Comparison of ENCODE assay signal across 8 cellular contexts in the genomic region with DNA sequence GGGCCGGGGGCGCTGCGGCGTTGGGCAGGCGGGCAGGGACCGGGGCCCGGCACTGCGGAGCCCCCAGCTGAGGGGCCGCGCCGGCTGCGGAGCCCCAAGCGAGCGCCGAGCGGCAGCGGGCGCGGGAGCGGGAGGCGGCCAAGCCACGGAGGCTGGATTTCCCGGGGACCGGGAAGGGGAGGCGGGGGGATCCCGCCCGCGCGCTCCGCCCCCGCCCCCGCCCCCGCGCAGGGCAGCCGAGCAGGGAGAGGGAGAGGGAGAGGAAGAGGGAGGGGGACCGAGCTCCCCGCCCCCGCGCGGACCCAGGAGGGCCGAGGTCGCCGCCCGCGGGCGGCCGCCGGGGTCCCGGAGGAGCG. TPM values are rescaled to one million over a fixed set of nuclear protein-coding genes. Genes with fewer than 3 reads are reported as not detected.
DNase-seq lines count a peak whose midpoint lies in the region; ATAC-seq, FAIRE-seq and TF ChIP-seq lines count a peak whose summit lies in the region.

A gene with protein sequence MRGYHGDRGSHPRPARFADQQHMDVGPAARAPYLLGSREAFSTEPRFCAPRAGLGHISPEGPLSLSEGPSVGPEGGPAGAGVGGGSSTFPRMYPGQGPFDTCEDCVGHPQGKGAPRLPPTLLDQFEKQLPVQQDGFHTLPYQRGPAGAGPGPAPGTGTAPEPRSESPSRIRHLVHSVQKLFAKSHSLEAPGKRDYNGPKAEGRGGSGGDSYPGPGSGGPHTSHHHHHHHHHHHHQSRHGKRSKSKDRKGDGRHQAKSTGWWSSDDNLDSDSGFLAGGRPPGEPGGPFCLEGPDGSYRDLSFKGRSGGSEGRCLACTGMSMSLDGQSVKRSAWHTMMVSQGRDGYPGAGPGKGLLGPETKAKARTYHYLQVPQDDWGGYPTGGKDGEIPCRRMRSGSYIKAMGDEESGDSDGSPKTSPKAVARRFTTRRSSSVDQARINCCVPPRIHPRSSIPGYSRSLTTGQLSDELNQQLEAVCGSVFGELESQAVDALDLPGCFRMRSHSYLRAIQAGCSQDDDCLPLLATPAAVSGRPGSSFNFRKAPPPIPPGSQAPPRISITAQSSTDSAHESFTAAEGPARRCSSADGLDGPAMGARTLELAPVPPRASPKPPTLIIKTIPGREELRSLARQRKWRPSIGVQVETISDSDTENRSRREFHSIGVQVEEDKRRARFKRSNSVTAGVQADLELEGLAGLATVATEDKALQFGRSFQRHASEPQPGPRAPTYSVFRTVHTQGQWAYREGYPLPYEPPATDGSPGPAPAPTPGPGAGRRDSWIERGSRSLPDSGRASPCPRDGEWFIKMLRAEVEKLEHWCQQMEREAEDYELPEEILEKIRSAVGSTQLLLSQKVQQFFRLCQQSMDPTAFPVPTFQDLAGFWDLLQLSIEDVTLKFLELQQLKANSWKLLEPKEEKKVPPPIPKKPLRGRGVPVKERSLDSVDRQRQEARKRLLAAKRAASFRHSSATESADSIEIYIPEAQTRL (minus strand): TSS at position 154 of the 356 bp plus-strand sequence. CDS start 24,267 bp downstream, outside the sequence.

- H3K4me3 Mint-ChIP-seq in H9 = peak within 1 kb of the TSS; percentile 71 to 87

- H3K4me3 ChIP-seq in A549 = peak within 1 kb of the TSS; percentile 68
- peak within 1 kb of the TSS; percentile 72 for H3K4me3 ChIP-seq in WERI-Rb-1 (ENCODE audit: low read depth, low read length)
- peak within 1 kb of the TSS; percentile 62 for H3K4me3 ChIP-seq in thoracic aorta

- H4K91ac ChIP-seq in H9 (ENCODE audit: insufficient read length, low read depth, low read length) = no peak within 1 kb of the TSS

- TF ChIP-seq EP300 in A549 (IDR thresholded peaks at IDR 0.05) = no peak

- H2BK120ac ChIP-seq in H9 (ENCODE audit: low read depth, low read length, poor library complexity, severe bottlenecking) = no peak within 1 kb of the TSS

- no peak within 1 kb of the TSS for H2BK12ac ChIP-seq in H9 (ENCODE audit: insufficient read length, low read depth, low read length)

- CTCF ChIA-PET in A549 (lab: Yijun Ruan, JAX) = interaction anchor here (0.6 to 1.1 kb wide), 2 partner anchors 20 to 70 kb away, joined by 3 read pairs; a partner anchor contains a TSS

- no peak within 1 kb of the TSS for H4K8ac ChIP-seq in H9 (replicated peaks; ENCODE audit: insufficient read length, low read depth, low read length)

- H2AFZ ChIP-seq in H9 (ENCODE audit: low read length) = no peak within 1 kb of the TSS

- TF ChIP-seq RAD21 in A549 (conservative IDR thresholded peaks at IDR 0.05 in 1 of 2, IDR thresholded peaks at IDR 0.05 in 1 of 2) = no peak

- H3K9ac ChIP-seq in H9 (ENCODE audit: extremely low read depth, insufficient read length, low read length) = no peak within 1 kb of the TSS

- no peak within 1 kb of the TSS for H2AK5ac ChIP-seq in H9 (ENCODE audit: insufficient read length, low read length)

- no peak within 1 kb of the TSS for H3K23ac ChIP-seq in H9 (ENCODE audit: insufficient read length, low read depth, low read length)

- no peak within 1 kb of the TSS for H3K18ac ChIP-seq in H9 (ENCODE audit: insufficient read length, low read depth, low read length)

- DNase-seq in A549 (ENCODE audit: low read depth in 1 of 2, low spot score in 1 of 2) (no peak), H9 (no peak), WERI-Rb-1 (peak; percentile 81), iPS-NIHi7 (ENCODE audit: extremely low spot score) (peak; percentile 64), thoracic aorta (ENCODE audit: low spot score) (no peak), NCI-H2107 treated with DMSO at 0.1 percent for 48 hours (lab: John Stamatoyannopoulos, UW; ENCODE audit: unreplicated experiment) (no peak)

- H2BK15ac ChIP-seq in H9 (ENCODE audit: low read depth, low read length) = no peak within 1 kb of the TSS; the same call in 1 of the 2 replicates

- WGBS in A549 (ENCODE audit: missing lambda C conversion rate) = 0% methylated on average over 13 of the region's 50 CpGs
- no CpG with 5 or more reads among the region's 50 CpGs for WGBS in H9 (ENCODE audit: extremely low coverage, insufficient read length, low lambda C conversion rate)

- no peak for TF ChIP-seq CTCF in A549 (IDR thresholded peaks at IDR 0.05)
- TF ChIP-seq CTCF in H9 (conservative IDR thresholded peaks at IDR 0.05) = no peak
- TF ChIP-seq CTCF in WERI-Rb-1 (IDR thresholded peaks at IDR 0.05; ENCODE audit: low read depth, low read length) = no peak
- TF ChIP-seq CTCF in thoracic aorta (IDR thresholded peaks at IDR 0.05) = no peak

- no peaks in the 10 kb centered on the region; a peak in 2 of 5 replicates for H3K9me3 Mint-ChIP-seq in H9

- peaks cover 8% of the 10 kb centered on the region for H3K36me3 ChIP-seq in WERI-Rb-1
- H3K36me3 ChIP-seq in thoracic aorta = no peaks in the 10 kb centered on the region

- peak within 1 kb of the TSS in 1 of 3 experiments; percentile 4; a peak in 1 of 7 replicates for H3K27ac Mint-ChIP-seq in H9

- ATAC-seq in A549 (peak in 1 of 2 experiments; percentile 7; a peak in 1 of 6 replicates), thoracic aorta (ENCODE audit: insufficient number of reproducible peaks, low FRiP score, low read depth) (no peak), HG02610 (IDR thresholded peaks at IDR 0.05; ENCODE audit: unreplicated experiment) (no peak), HG03139 (IDR thresholded peaks at IDR 0.05; ENCODE audit: unreplicated experiment) (no peak)

- H2BK5ac ChIP-seq in H9 (ENCODE audit: insufficient read length, low read length) = no peak within 1 kb of the TSS

- H4K20me1 ChIP-seq in H9 (ENCODE audit: control insufficient read depth, insufficient read depth, insufficient read length) = peaks cover 4% of the 10 kb centered on the region

- no peak within 1 kb of the TSS for H3T11ph ChIP-seq in H9 (ENCODE audit: low read length)

- no peak within 1 kb of the TSS for H3K56ac ChIP-seq in H9 (ENCODE audit: insufficient read length, low read depth, low read length)

- H3K27me3 ChIP-seq in H9 (ENCODE audit: insufficient read depth, low read length) = peaks cover 7% of the 10 kb centered on the region; the same call in 1 of the 2 replicates
- no peaks in the 10 kb centered on the region for H3K27me3 ChIP-seq in WERI-Rb-1 (ENCODE audit: insufficient read depth, low read depth, severe bottlenecking)
- peaks cover 23% of the 10 kb centered on the region for H3K27me3 ChIP-seq in thoracic aorta (replicated peaks; ENCODE audit: insufficient read depth)

- H3K4me2 ChIP-seq in A549 = peak within 1 kb of the TSS; percentile 100
- H3K4me2 ChIP-seq in H9 (ENCODE audit: insufficient read depth, insufficient read length, low read length) = peak within 1 kb of the TSS; percentile 63

- no peak within 1 kb of the TSS for H2BK20ac ChIP-seq in H9 (ENCODE audit: low read depth, low read length, poor library complexity, severe bottlenecking)

- no peak for TF ChIP-seq POLR2A in A549 (IDR thresholded peaks at IDR 0.05; ENCODE audit: low read length)

- peaks cover 87% of the 10 kb centered on the region for H3K27me3 Mint-ChIP-seq in H9 (ENCODE audit: low read depth)

- H3K4me1 Mint-ChIP-seq in H9 = peaks cover 14 to 31% of the 10 kb centered on the region in 2 experiments

- H3K4me1 ChIP-seq in A549 (0 out of 3 replicates have a peak, but pooled peaks cover 3% of the 10 kb centered on the region), H9 (ENCODE audit: insufficient read depth, low read length) (0 out of 2 replicates have a peak, but pooled peaks cover 2% of the 10 kb centered on the region), thoracic aorta (ENCODE audit: control insufficient read depth in 1 of 2, low read depth in 2 of 2) (peaks cover 4 to 14% of the 10 kb centered on the region in 2 donors)

- H3K23me2 ChIP-seq in H9 (ENCODE audit: insufficient read length, low read depth, low read length, poor library complexity, severe bottlenecking) = peaks cover 14% of the 10 kb centered on the region

- no peaks in the 10 kb centered on the region for H3K36me3 Mint-ChIP-seq in H9 (ENCODE audit: insufficient read depth in 1 of 3, low read depth in 3 of 3)

- H3K27ac ChIP-seq in A549 = peak within 1 kb of the TSS in 1 of 2 experiments; percentile 75; a peak in 2 of 6 replicates
- H3K27ac ChIP-seq in H9 (ENCODE audit: insufficient read length, low read depth, low read length) = no peak within 1 kb of the TSS
- peak within 1 kb of the TSS; percentile 85 for H3K27ac ChIP-seq in WERI-Rb-1
- no peak within 1 kb of the TSS for H3K27ac ChIP-seq in thoracic aorta

- POLR2A ChIA-PET in A549 (lab: Yijun Ruan, JAX) = no interaction called here

- no peak within 1 kb of the TSS for H3K14ac ChIP-seq in H9 (ENCODE audit: insufficient read depth, low read length)

- H3K4ac ChIP-seq in H9 (ENCODE audit: low read depth, low read length) = no peak within 1 kb of the TSS

- H4K5ac ChIP-seq in H9 (ENCODE audit: insufficient read length, low read depth, low read length) = no peak within 1 kb of the TSS

- H3K9me3 ChIP-seq in A549 = no peaks in the 10 kb centered on the region
- H3K9me3 ChIP-seq in H9 (ENCODE audit: control insufficient read depth, low read depth, low read length) = no peaks in the 10 kb centered on the region
- no peaks in the 10 kb centered on the region for H3K9me3 ChIP-seq in WERI-Rb-1 (ENCODE audit: severe bottlenecking)
- H3K9me3 ChIP-seq in thoracic aorta = no peaks in the 10 kb centered on the region

- H3K79me1 ChIP-seq in H9 (ENCODE audit: insufficient read depth, low read depth, low read length, poor library complexity, severe bottlenecking) = no peaks in the 10 kb centered on the region

- no peak for FAIRE-seq in A549 (lab: Jason Lieb, UNC)

- peaks cover 2% of the 10 kb centered on the region; the same call in 1 of the 2 replicates for H3K79me2 ChIP-seq in H9 (ENCODE audit: insufficient read depth, low read length)

TF ChIP-seq in A549, 52 proteins besides CTCF, POLR2A, EP300 and RAD21:
- TF ChIP-seq MAZ (IDR thresholded peaks at IDR 0.05; ENCODE audit: borderline replicate concordance, low read depth, low read length) = no peak
- TF ChIP-seq SREBF2 (IDR thresholded peaks at IDR 0.05) = no peak
- no peak for TF ChIP-seq CEBPB (IDR thresholded peaks at IDR 0.05)
- no peak for TF ChIP-seq EHF (CRISPR knock-in tag; IDR thresholded peaks at IDR 0.05)
- no peak for TF ChIP-seq ZC3H11A (IDR thresholded peaks at IDR 0.05)
- TF ChIP-seq CHD4 (IDR thresholded peaks at IDR 0.05; ENCODE audit: borderline replicate concordance) = no peak
- TF ChIP-seq HOXA7 (CRISPR knock-in tag; IDR thresholded peaks at IDR 0.05) = no peak

RNA-seq across cellular contexts. Expression of the gene that starts here (rescaled TPM):
- polyA plus RNA-seq in A549 (2011; rRNA removed) = 0.03 TPM in 1 of 2 replicates, not detected in the other
- polyA plus RNA-seq in A549 (2012; cell fraction: cytosol; rRNA removed) = 0.05 and 0.06 TPM in 2 replicates
- polyA plus RNA-seq in A549 (2012; cell fraction: nucleus; rRNA removed) = 0.07 and 0.08 TPM in 2 replicates
- polyA plus RNA-seq in A549 (2017; fragmentation: RNase III; extraction: RNeasy Plus Mini Kit Qiagen cat#74134 plus additional on column Dnase treatment) = 0.04 to 0.07 TPM (median 0.05 TPM) in 3 replicates
- polyA minus RNA-seq in A549 (2011; rRNA and poly(A)+ RNA removed) = not detected in 2 replicates
- 5.9 and 7.3 TPM in 2 replicates for total RNA-seq in H9 (2021)
- total RNA-seq in thoracic aorta = under 1 TPM; 0.14 to 0.21 TPM

Comparison
In these comparisons a context has a peak if more than half of its experiments do, and no peak if none do; other contexts are left out.
1. DNase-seq: peak in WERI-Rb-1 (single experiment) and iPS-NIHi7 (single experiment); none in A549 (0 of 2), H9 (single experiment), thoracic aorta (single experiment) and NCI-H2107 treated with DMSO at 0.1 percent for 48 hours (single experiment).
2. Peak in every context shown above with its lines, with median percentiles within 50 percentile points of each other: H3K4me3 ChIP-seq.